In genomic region chr7:157228864-157229422, GRCh38 we compare ENCODE assay signal across 1 cellular context.
TF ChIP-seq lines count a peak whose summit lies in the region.

No MANE protein-coding gene starts in this region.

TF ChIP-seq in K562, 482 proteins besides CTCF, POLR2A, EP300 and RAD21 (continued from another document):
- TF ChIP-seq, protein P1, sequence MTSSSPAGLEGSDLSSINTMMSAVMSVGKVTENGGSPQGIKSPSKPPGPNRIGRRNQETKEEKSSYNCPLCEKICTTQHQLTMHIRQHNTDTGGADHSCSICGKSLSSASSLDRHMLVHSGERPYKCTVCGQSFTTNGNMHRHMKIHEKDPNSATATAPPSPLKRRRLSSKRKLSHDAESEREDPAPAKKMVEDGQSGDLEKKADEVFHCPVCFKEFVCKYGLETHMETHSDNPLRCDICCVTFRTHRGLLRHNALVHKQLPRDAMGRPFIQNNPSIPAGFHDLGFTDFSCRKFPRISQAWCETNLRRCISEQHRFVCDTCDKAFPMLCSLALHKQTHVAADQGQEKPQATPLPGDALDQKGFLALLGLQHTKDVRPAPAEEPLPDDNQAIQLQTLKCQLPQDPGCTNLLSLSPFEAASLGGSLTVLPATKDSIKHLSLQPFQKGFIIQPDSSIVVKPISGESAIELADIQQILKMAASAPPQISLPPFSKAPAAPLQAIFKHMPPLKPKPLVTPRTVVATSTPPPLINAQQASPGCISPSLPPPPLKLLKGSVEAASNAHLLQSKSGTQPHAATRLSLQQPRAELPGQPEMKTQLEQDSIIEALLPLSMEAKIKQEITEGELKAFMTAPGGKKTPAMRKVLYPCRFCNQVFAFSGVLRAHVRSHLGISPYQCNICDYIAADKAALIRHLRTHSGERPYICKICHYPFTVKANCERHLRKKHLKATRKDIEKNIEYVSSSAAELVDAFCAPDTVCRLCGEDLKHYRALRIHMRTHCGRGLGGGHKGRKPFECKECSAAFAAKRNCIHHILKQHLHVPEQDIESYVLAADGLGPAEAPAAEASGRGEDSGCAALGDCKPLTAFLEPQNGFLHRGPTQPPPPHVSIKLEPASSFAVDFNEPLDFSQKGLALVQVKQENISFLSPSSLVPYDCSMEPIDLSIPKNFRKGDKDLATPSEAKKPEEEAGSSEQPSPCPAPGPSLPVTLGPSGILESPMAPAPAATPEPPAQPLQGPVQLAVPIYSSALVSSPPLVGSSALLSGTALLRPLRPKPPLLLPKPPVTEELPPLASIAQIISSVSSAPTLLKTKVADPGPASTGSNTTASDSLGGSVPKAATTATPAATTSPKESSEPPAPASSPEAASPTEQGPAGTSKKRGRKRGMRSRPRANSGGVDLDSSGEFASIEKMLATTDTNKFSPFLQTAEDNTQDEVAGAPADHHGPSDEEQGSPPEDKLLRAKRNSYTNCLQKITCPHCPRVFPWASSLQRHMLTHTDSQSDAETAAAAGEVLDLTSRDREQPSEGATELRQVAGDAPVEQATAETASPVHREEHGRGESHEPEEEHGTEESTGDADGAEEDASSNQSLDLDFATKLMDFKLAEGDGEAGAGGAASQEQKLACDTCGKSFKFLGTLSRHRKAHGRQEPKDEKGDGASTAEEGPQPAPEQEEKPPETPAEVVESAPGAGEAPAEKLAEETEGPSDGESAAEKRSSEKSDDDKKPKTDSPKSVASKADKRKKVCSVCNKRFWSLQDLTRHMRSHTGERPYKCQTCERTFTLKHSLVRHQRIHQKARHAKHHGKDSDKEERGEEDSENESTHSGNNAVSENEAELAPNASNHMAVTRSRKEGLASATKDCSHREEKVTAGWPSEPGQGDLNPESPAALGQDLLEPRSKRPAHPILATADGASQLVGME (CRISPR knock-in tag; IDR thresholded peaks at IDR 0.05) = no peak
- TF ChIP-seq POLR2G (IDR thresholded peaks at IDR 0.05; ENCODE audit: low read depth, low read length) (no peak), GTF2B (IDR thresholded peaks at IDR 0.05; ENCODE audit: extremely low read depth, insufficient read length) (no peak), ZNF316 (IDR thresholded peaks at IDR 0.05) (0 out of 2 replicates have a peak, but pooled peaks have one; percentile 1), CTCFL (IDR thresholded peaks at IDR 0.05; ENCODE audit: borderline replicate concordance, insufficient read depth, low read depth, low read length, poor library complexity, severe bottlenecking) (peak; percentile 65), HMGXB4 (CRISPR knock-in tag; IDR thresholded peaks at IDR 0.05) (no peak), POLR2AphosphoS5 (IDR thresholded peaks at IDR 0.05; ENCODE audit: control insufficient read depth, insufficient read depth, low read depth, low read length) (0 out of 2 replicates have a peak, but pooled peaks have one; percentile 13), KLF13 (tag; IDR thresholded peaks at IDR 0.05; ENCODE audit: borderline replicate concordance, low read depth) (no peak), TRIM28 (IDR thresholded peaks at IDR 0.05) (no peak), BRD4 (IDR thresholded peaks at IDR 0.05) (no peak), NR2F6 (CRISPR knock-in tag; IDR thresholded peaks at IDR 0.05) (no peak), SIN3A (IDR thresholded peaks at IDR 0.05; ENCODE audit: borderline replicate concordance in 2 of 2, control insufficient read depth in 1 of 2, low read depth in 2 of 2, low read length in 2 of 2) (no peak)
- TF ChIP-seq, protein P2, sequence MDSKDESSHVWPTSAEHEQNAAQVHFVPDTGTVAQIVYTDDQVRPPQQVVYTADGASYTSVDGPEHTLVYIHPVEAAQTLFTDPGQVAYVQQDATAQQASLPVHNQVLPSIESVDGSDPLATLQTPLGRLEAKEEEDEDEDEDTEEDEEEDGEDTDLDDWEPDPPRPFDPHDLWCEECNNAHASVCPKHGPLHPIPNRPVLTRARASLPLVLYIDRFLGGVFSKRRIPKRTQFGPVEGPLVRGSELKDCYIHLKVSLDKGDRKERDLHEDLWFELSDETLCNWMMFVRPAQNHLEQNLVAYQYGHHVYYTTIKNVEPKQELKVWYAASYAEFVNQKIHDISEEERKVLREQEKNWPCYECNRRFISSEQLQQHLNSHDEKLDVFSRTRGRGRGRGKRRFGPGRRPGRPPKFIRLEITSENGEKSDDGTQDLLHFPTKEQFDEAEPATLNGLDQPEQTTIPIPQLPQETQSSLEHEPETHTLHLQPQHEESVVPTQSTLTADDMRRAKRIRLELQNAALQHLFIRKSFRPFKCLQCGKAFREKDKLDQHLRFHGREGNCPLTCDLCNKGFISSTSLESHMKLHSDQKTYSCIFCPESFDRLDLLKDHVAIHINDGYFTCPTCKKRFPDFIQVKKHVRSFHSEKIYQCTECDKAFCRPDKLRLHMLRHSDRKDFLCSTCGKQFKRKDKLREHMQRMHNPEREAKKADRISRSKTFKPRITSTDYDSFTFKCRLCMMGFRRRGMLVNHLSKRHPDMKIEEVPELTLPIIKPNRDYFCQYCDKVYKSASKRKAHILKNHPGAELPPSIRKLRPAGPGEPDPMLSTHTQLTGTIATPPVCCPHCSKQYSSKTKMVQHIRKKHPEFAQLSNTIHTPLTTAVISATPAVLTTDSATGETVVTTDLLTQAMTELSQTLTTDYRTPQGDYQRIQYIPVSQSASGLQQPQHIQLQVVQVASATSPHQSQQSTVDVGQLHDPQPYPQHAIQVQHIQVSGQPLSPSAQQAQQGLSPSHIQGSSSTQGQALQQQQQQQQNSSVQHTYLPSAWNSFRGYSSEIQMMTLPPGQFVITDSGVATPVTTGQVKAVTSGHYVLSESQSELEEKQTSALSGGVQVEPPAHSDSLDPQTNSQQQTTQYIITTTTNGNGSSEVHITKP (IDR thresholded peaks at IDR 0.05; ENCODE audit: partially characterized antibody) = no peak
- TF ChIP-seq, protein P3, sequence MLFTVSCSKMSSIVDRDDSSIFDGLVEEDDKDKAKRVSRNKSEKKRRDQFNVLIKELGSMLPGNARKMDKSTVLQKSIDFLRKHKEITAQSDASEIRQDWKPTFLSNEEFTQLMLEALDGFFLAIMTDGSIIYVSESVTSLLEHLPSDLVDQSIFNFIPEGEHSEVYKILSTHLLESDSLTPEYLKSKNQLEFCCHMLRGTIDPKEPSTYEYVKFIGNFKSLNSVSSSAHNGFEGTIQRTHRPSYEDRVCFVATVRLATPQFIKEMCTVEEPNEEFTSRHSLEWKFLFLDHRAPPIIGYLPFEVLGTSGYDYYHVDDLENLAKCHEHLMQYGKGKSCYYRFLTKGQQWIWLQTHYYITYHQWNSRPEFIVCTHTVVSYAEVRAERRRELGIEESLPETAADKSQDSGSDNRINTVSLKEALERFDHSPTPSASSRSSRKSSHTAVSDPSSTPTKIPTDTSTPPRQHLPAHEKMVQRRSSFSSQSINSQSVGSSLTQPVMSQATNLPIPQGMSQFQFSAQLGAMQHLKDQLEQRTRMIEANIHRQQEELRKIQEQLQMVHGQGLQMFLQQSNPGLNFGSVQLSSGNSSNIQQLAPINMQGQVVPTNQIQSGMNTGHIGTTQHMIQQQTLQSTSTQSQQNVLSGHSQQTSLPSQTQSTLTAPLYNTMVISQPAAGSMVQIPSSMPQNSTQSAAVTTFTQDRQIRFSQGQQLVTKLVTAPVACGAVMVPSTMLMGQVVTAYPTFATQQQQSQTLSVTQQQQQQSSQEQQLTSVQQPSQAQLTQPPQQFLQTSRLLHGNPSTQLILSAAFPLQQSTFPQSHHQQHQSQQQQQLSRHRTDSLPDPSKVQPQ (CRISPR knock-in tag; IDR thresholded peaks at IDR 0.05; ENCODE audit: borderline replicate concordance) = no peak
- TF ChIP-seq, protein P4, sequence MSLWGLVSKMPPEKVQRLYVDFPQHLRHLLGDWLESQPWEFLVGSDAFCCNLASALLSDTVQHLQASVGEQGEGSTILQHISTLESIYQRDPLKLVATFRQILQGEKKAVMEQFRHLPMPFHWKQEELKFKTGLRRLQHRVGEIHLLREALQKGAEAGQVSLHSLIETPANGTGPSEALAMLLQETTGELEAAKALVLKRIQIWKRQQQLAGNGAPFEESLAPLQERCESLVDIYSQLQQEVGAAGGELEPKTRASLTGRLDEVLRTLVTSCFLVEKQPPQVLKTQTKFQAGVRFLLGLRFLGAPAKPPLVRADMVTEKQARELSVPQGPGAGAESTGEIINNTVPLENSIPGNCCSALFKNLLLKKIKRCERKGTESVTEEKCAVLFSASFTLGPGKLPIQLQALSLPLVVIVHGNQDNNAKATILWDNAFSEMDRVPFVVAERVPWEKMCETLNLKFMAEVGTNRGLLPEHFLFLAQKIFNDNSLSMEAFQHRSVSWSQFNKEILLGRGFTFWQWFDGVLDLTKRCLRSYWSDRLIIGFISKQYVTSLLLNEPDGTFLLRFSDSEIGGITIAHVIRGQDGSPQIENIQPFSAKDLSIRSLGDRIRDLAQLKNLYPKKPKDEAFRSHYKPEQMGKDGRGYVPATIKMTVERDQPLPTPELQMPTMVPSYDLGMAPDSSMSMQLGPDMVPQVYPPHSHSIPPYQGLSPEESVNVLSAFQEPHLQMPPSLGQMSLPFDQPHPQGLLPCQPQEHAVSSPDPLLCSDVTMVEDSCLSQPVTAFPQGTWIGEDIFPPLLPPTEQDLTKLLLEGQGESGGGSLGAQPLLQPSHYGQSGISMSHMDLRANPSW (CRISPR knock-in tag; IDR thresholded peaks at IDR 0.05) = no peak
- TF ChIP-seq, protein P5, sequence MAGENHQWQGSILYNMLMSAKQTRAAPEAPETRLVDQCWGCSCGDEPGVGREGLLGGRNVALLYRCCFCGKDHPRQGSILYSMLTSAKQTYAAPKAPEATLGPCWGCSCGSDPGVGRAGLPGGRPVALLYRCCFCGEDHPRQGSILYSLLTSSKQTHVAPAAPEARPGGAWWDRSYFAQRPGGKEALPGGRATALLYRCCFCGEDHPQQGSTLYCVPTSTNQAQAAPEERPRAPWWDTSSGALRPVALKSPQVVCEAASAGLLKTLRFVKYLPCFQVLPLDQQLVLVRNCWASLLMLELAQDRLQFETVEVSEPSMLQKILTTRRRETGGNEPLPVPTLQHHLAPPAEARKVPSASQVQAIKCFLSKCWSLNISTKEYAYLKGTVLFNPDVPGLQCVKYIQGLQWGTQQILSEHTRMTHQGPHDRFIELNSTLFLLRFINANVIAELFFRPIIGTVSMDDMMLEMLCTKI (IDR thresholded peaks at IDR 0.05; ENCODE audit: partially characterized antibody) = no peak
